Comparison of ENCODE assay signal across 1 cellular context in genomic region chr2:238238766-238239551, GRCh38.
TF ChIP-seq lines count a peak whose summit lies in the region.

No MANE protein-coding gene starts in this region.

TF ChIP-seq in HepG2, 621 proteins besides CTCF, POLR2A, EP300 and RAD21 (continues in another document):
- TF ChIP-seq SOX5 (CRISPR knock-in tag; IDR thresholded peaks at IDR 0.05; ENCODE audit: borderline replicate concordance) = peak; percentile 69
- TF ChIP-seq THRA (CRISPR knock-in tag; IDR thresholded peaks at IDR 0.05; ENCODE audit: borderline replicate concordance) = peak; percentile 64; the same call in 1 of the 2 replicates
- peak; percentile 98; the same call in 1 of the 2 replicates for TF ChIP-seq ZNF558 (CRISPR knock-in tag; IDR thresholded peaks at IDR 0.05; ENCODE audit: borderline replicate concordance)
- TF ChIP-seq ZNF784 (CRISPR knock-in tag; IDR thresholded peaks at IDR 0.05; ENCODE audit: borderline replicate concordance) = peak; percentile 46; the same call in 1 of the 2 replicates
- TF ChIP-seq ZHX2 (IDR thresholded peaks at IDR 0.05; ENCODE audit: low read depth) = peak; percentile 40; the same call in 1 of the 2 replicates
- TF ChIP-seq ZHX2 (CRISPR knock-in tag; IDR thresholded peaks at IDR 0.05; ENCODE audit: borderline replicate concordance) = peak; percentile 95; the same call in 1 of the 2 replicates
- TF ChIP-seq NFAT5 (CRISPR knock-in tag; IDR thresholded peaks at IDR 0.05) = peak; percentile 100
- TF ChIP-seq SNAPC5 (CRISPR knock-in tag; IDR thresholded peaks at IDR 0.05; ENCODE audit: borderline replicate concordance) = peak; percentile 75; the same call in 1 of the 2 replicates
- peak; percentile 67; the same call in 1 of the 2 replicates for TF ChIP-seq NFIB (CRISPR knock-in tag; IDR thresholded peaks at IDR 0.05; ENCODE audit: borderline replicate concordance)
- TF ChIP-seq ZNF570 (CRISPR knock-in tag; IDR thresholded peaks at IDR 0.05; ENCODE audit: borderline replicate concordance) = peak; percentile 91; the same call in 1 of the 2 replicates
- peak; percentile 100 for TF ChIP-seq NKX3-1 (CRISPR knock-in tag; IDR thresholded peaks at IDR 0.05)
- TF ChIP-seq BRD4 (CRISPR knock-in tag; IDR thresholded peaks at IDR 0.05) = peak; percentile 82
- TF ChIP-seq CENPBD1 (CRISPR knock-in tag; IDR thresholded peaks at IDR 0.05; ENCODE audit: borderline replicate concordance, low read depth) = no peak
- TF ChIP-seq PRMT3 (CRISPR knock-in tag; IDR thresholded peaks at IDR 0.05; ENCODE audit: borderline replicate concordance, low read depth) = peak; percentile 95
- 0 out of 2 replicates have a peak, but pooled peaks have one; percentile 48 for TF ChIP-seq HOMEZ (CRISPR knock-in tag; IDR thresholded peaks at IDR 0.05; ENCODE audit: low read depth)
- TF ChIP-seq ZHX1 (CRISPR knock-in tag; IDR thresholded peaks at IDR 0.05; ENCODE audit: low read depth) = peak; percentile 96; the same call in 1 of the 2 replicates
- TF ChIP-seq REPIN1 (CRISPR knock-in tag; IDR thresholded peaks at IDR 0.05; ENCODE audit: borderline replicate concordance, low read depth) = peak; percentile 94
- peak; percentile 36 to 77; a peak in 2 of 4 replicates for TF ChIP-seq HMGXB4 (CRISPR knock-in tag; IDR thresholded peaks at IDR 0.05; ENCODE audit: borderline replicate concordance in 1 of 2, low read depth in 1 of 2)
- peak; percentile 41; the same call in 1 of the 2 replicates for TF ChIP-seq SP4 (CRISPR knock-in tag; IDR thresholded peaks at IDR 0.05)
- TF ChIP-seq ZFP37 (CRISPR knock-in tag; IDR thresholded peaks at IDR 0.05; ENCODE audit: borderline replicate concordance) = peak; percentile 98
- TF ChIP-seq ZNF713 (CRISPR knock-in tag; IDR thresholded peaks at IDR 0.05) = peak; percentile 87; the same call in 1 of the 2 replicates
- peak; percentile 96 for TF ChIP-seq SNAI1 (CRISPR knock-in tag; IDR thresholded peaks at IDR 0.05; ENCODE audit: borderline replicate concordance)
- TF ChIP-seq AGO2 (optimal IDR thresholded peaks at IDR 0.05; ENCODE audit: low read depth, low read length) = no peak
